In the genomic region with DNA sequence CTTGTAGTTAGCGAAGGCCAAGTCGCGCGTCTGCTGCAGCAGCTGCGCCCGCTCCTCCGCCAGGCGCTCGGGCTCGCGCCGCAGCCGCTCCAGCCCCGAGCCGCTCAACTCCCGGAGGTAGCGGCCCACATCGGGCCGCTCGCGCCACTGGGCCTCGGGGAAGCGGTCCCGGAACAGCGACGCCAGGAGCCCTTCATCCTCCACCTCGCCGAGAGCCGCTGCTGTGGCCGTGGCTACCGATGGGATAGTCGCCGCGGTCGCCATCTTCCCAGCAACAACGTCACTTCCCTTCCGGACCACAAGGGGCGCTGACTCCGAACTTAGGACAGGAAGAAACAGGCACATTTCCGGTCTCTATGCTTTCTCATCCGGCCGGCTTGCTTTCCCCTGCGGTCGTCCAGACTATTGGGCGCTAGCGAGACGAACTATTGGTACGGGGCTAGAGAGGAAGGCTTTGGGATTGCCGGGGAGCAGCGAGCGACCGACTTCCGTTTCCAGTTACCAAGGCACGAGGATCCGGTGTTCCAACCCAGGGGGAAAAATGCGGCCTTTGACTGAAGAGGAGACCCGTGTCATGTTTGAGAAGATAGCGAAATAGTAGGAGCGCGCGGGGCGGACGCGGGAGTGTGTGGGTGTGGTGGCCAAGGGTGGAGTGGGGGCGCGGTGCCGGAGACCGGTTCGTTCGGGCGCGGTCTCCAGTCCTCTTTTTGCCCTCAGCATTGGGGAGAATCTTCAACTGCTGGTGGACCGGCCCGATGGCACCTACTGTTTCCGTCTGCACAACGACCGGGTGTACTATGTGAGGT, we compare ENCODE assay signal across 8 cellular contexts. TPM values are rescaled to one million over a fixed set of nuclear protein-coding genes. Genes with fewer than 3 reads are reported as not detected.
A peak's percentile ranks its signal among the peaks of the same experiment; 100 is the strongest.
DNase-seq lines count a peak whose midpoint lies in the region; ATAC-seq, FAIRE-seq and TF ChIP-seq lines count a peak whose summit lies in the region.

A gene with protein sequence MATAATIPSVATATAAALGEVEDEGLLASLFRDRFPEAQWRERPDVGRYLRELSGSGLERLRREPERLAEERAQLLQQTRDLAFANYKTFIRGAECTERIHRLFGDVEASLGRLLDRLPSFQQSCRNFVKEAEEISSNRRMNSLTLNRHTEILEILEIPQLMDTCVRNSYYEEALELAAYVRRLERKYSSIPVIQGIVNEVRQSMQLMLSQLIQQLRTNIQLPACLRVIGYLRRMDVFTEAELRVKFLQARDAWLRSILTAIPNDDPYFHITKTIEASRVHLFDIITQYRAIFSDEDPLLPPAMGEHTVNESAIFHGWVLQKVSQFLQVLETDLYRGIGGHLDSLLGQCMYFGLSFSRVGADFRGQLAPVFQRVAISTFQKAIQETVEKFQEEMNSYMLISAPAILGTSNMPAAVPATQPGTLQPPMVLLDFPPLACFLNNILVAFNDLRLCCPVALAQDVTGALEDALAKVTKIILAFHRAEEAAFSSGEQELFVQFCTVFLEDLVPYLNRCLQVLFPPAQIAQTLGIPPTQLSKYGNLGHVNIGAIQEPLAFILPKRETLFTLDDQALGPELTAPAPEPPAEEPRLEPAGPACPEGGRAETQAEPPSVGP (minus strand): TSS at position 276 of the 806 bp plus-strand sequence. CDS start 12 bp downstream, at position 264.
A gene (plus strand): TSS at position 484 of the 806 bp plus-strand sequence. CDS start 58 bp downstream, at position 542.

- H3K4me1 ChIP-seq in body of pancreas = peaks cover 27% of the 10 kb centered on the region

- peak within 1 kb of the TSS; percentile 71 to 99 for H3K4me3 ChIP-seq in body of pancreas

- H3K9me3 ChIP-seq in body of pancreas = no peaks in the 10 kb centered on the region

- intact Hi-C loops in body of pancreas (cut with DNase I) (no loop called here), sciatic nerve (cut with DNase I) (no loop called here)

- ATAC-seq in GM18520 (IDR thresholded peaks at IDR 0.05; ENCODE audit: unreplicated experiment) = peak; percentile 79
- peak; percentile 92 for ATAC-seq in HG03064 (IDR thresholded peaks at IDR 0.05; ENCODE audit: low read depth, unreplicated experiment)
- ATAC-seq in body of pancreas = peak; percentile 98
- peak; percentile 99 for ATAC-seq in sciatic nerve

- FAIRE-seq in A204.1 (lab: Jason Lieb, UNC) = peak; percentile 98
- FAIRE-seq in TTC549 (lab: Jason Lieb, UNC) = peak; percentile 90

- H3K27me3 ChIP-seq in body of pancreas = no peaks in the 10 kb centered on the region

- TF ChIP-seq CTCF in body of pancreas (IDR thresholded peaks at IDR 0.05) = peak; percentile 69 to 98 (median 95)

- peak; percentile 64 to 86 (median 82) for TF ChIP-seq POLR2A in body of pancreas (IDR thresholded peaks at IDR 0.05)

- DNase-seq in NCI-H2107 treated with DMSO at 0.1 percent for 48 hours (lab: John Stamatoyannopoulos, UW; ENCODE audit: unreplicated experiment) (peak; percentile 99), body of pancreas (peak; percentile 96 to 98 (median 96)), iPS DF 19.7 (ENCODE audit: low read depth, low spot score) (peak; percentile 98), sciatic nerve (ENCODE audit: low spot score) (peak; percentile 96)

- peak within 1 kb of the TSS; percentile 74 to 96 (median 82) for H3K27ac ChIP-seq in body of pancreas

- peaks cover 0 to 18% of the 10 kb centered on the region in 2 donors for H3K36me3 ChIP-seq in body of pancreas (replicated peaks in 1 of 2; ENCODE audit: insufficient read depth in 1 of 2, low read depth in 2 of 2)

- WGBS in body of pancreas, 2 donors = 1% methylated on average over 24 to 77 of the region's 77 CpGs

RNA-seq across cellular contexts. Expression of the first gene that starts in this region (rescaled TPM):
- total RNA-seq in body of pancreas (10 to 100 TPM; 39.4 to 46.8 TPM), sciatic nerve (36.4 TPM)

RNA-seq across cellular contexts. Expression of the second gene that starts in this region (rescaled TPM):
- total RNA-seq in body of pancreas (1 to 10 TPM; 3.3 to 8.8 TPM), sciatic nerve (10.5 TPM)

Comparison
In these comparisons a context has a peak if more than half of its experiments do, and no peak if none do; other contexts are left out.
1. Peak in every context shown above with its lines: DNase-seq, ATAC-seq, H3K4me3 ChIP-seq and H3K27ac ChIP-seq.